9 cellular contexts compared by ENCODE assay signal in genomic region chr10:60572511-60573194, GRCh38.
DNase-seq lines count a peak whose midpoint lies in the region; ATAC-seq and TF ChIP-seq lines count a peak whose summit lies in the region.
"Had no signal": no experiment of that assay in that cellular context is flagged by ENCODE, and none has a peak within 500 bp of the region (broad histone marks: within the 10 kb centered on the region; RNA-seq: fewer than 3 reads in every experiment).

No MANE protein-coding gene starts in this region.

- H3K4me3 ChIP-seq in WI38 (ENCODE audit: low read depth, low read length), result peak overlapping the region; percentile 6; the same call in 1 of the 2 replicates
- H3K4me3 ChIP-seq in endodermal cell (ENCODE audit: low read length), result peak overlapping the region; percentile 73
- H3K4me3 ChIP-seq: lung had no signal

- H3K9ac ChIP-seq in endodermal cell (ENCODE audit: extremely low read depth, low read length, poor library complexity, severe bottlenecking), result no peak overlapping the region

- no peaks in the 10 kb centered on the region for H3K27me3 ChIP-seq in endodermal cell (ENCODE audit: control insufficient read depth, insufficient read depth, low read length, poor library complexity, severe bottlenecking)

- peaks cover 4% of the 10 kb centered on the region for H3K4me1 ChIP-seq in endodermal cell (ENCODE audit: control insufficient read depth, insufficient read depth, low read length)

- ATAC-seq in stimulated activated naive B cell treated with anti-CD40 and anti-IgM and Interleukin-4, amounts not matched to agents 10 μg/mL and 1 μg/mL and 100 μg/mL, for 72 hours (replicated peaks), result peak; percentile 55 to 60
- no peak for ATAC-seq in HG03378 (IDR thresholded peaks at IDR 0.05; ENCODE audit: unreplicated experiment)

- peak overlapping the region; percentile 7 for H3K4me3 Mint-ChIP-seq in endodermal cell
- H3K4me3 Mint-ChIP-seq in stimulated activated naive B cell treated with anti-CD40 and anti-IgM and Interleukin-4, amounts not matched to agents 10 μg/mL and 1 μg/mL and 100 μg/mL, for 72 hours, result peak overlapping the region; percentile 68 to 69

- H3K36me3 Mint-ChIP-seq in endodermal cell (ENCODE audit: low read depth), result peaks cover 3% of the 10 kb centered on the region
- peaks cover 2 to 5% of the 10 kb centered on the region in 2 donors for H3K36me3 Mint-ChIP-seq in stimulated activated naive B cell treated with anti-CD40 and anti-IgM and Interleukin-4, amounts not matched to agents 10 μg/mL and 1 μg/mL and 100 μg/mL, for 72 hours

- no peak for TF ChIP-seq CTCF in WI38 (IDR thresholded peaks at IDR 0.05; ENCODE audit: low read depth, low read length)
- TF ChIP-seq CTCF in endodermal cell (conservative IDR thresholded peaks at IDR 0.05), result no peak

- H3K9me3 Mint-ChIP-seq in endodermal cell, result peaks cover 10% of the 10 kb centered on the region
- peaks cover 7 to 8% of the 10 kb centered on the region in 2 donors for H3K9me3 Mint-ChIP-seq in stimulated activated naive B cell treated with anti-CD40 and anti-IgM and Interleukin-4, amounts not matched to agents 10 μg/mL and 1 μg/mL and 100 μg/mL, for 72 hours

- peaks cover 2% of the 10 kb centered on the region for H3K9me3 ChIP-seq in endodermal cell (ENCODE audit: control insufficient read depth, low read length)

- H3K27ac ChIP-seq in endodermal cell (ENCODE audit: low read depth, low read length), result peak overlapping the region; percentile 64

- peak; percentile 5 for DNase-seq in COLO668 (lab: John Stamatoyannopoulos, UW; ENCODE audit: unreplicated experiment)
- DNase-seq in HT1080 (ENCODE audit: low read depth), result peak; percentile 79
- peak; percentile 81 for DNase-seq in endodermal cell
- DNase-seq in midbrain (lab: John Stamatoyannopoulos, UW), result peak; percentile 77
- DNase-seq in stimulated activated naive B cell treated with anti-CD40 and anti-IgM and Interleukin-4, amounts not matched to agents 10 μg/mL and 1 μg/mL and 100 μg/mL, for 72 hours, result no peak
- no peak for DNase-seq in NCI-H1048 (lab: John Stamatoyannopoulos, UW)

- no peaks in the 10 kb centered on the region for H3K36me3 ChIP-seq in endodermal cell (ENCODE audit: control insufficient read depth, insufficient read depth, low read length)

- H3K4me1 Mint-ChIP-seq in endodermal cell, result peaks cover 26% of the 10 kb centered on the region
- peaks cover 14 to 15% of the 10 kb centered on the region in 2 donors for H3K4me1 Mint-ChIP-seq in stimulated activated naive B cell treated with anti-CD40 and anti-IgM and Interleukin-4, amounts not matched to agents 10 μg/mL and 1 μg/mL and 100 μg/mL, for 72 hours

- H3K27ac Mint-ChIP-seq in endodermal cell, result peak overlapping the region; percentile 15
- no peak overlapping the region for H3K27ac Mint-ChIP-seq in stimulated activated naive B cell treated with anti-CD40 and anti-IgM and Interleukin-4, amounts not matched to agents 10 μg/mL and 1 μg/mL and 100 μg/mL, for 72 hours

- 16% methylated on average over 7 to 11 of the region's 12 CpGs for WGBS in endodermal cell (ENCODE audit: insufficient coverage in 1 of 2, insufficient read length in 1 of 2), 2 experiments

- H3K27me3 Mint-ChIP-seq in endodermal cell (ENCODE audit: insufficient read depth), result no peaks in the 10 kb centered on the region
- peaks cover 7 to 25% of the 10 kb centered on the region in 2 donors for H3K27me3 Mint-ChIP-seq in stimulated activated naive B cell treated with anti-CD40 and anti-IgM and Interleukin-4, amounts not matched to agents 10 μg/mL and 1 μg/mL and 100 μg/mL, for 72 hours

Comparison
In these comparisons a context has a peak if more than half of its experiments do, and no peak if none do; other contexts are left out.
1. DNase-seq: peak in COLO668 (single experiment), HT1080 (single experiment), endodermal cell (single experiment) and midbrain (single experiment); none in stimulated activated naive B cell treated with anti-CD40 and anti-IgM and Interleukin-4, amounts not matched to agents 10 μg/mL and 1 μg/mL and 100 μg/mL, for 72 hours (single experiment) and NCI-H1048 (single experiment).